Comparison of ENCODE assay signal across 1 cellular context in the genomic region with DNA sequence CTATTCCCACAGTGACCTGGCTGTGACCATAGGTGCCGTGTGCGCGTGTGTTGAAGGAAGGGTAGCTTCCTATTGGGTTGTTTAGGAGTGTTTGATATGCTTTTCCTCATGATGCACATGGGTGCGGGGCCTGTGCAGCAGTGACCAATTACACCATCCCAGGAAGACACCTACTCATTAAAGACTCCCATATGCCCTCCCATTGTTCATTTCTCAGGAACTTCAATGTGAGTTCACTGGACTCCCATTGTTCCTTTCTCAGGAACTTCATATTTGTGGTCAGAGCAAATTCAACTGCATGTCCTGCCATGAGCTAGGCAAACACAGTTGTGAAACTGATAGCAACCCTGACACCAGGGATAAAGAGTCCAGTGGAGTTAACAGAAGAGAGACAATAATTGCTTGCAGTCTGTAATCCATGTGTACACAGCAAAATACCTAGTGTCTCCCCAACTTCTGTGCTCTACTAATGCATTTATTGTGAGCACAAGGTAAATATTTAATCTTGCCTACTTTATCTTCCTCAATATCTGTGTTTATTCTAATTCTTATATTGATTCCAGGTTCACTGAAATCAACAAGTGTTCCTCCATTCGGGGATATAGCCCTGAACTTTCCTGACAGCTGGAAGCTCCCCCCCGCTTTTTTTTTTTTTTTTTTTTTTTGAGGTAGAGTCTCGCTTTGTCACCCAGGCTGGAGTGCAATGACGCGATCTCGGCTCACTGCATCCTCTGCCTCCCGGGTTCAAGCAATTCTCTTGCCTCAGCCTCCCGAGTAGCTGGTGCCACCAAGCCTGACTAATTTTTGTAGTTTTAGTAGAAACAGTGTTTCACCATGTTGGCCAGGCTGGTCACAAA.
TF ChIP-seq lines count a peak whose summit lies in the region.

No MANE protein-coding gene starts in this region.

TF ChIP-seq in HepG2, 621 proteins besides CTCF, POLR2A, EP300 and RAD21 (continued from another document and continues in another):
- TF ChIP-seq ASH2L (IDR thresholded peaks at IDR 0.05; ENCODE audit: insufficient read length, low read depth, low read length) (no peak), KIAA2018 (CRISPR knock-in tag; IDR thresholded peaks at IDR 0.05; ENCODE audit: borderline replicate concordance) (no peak), ZNF383 (CRISPR knock-in tag; IDR thresholded peaks at IDR 0.05; ENCODE audit: borderline replicate concordance) (peak; percentile 50; the same call in 1 of the 2 replicates), PRDM15 (CRISPR knock-in tag; IDR thresholded peaks at IDR 0.05) (no peak), MYPOP (CRISPR knock-in tag; IDR thresholded peaks at IDR 0.05) (peak; percentile 90; the same call in 1 of the 2 replicates), ZNF652 (CRISPR knock-in tag; IDR thresholded peaks at IDR 0.05; ENCODE audit: borderline replicate concordance, low read depth) (peak; percentile 60; the same call in 1 of the 2 replicates), ZNF879 (CRISPR knock-in tag; IDR thresholded peaks at IDR 0.05) (0 out of 2 replicates have a peak, but pooled peaks have one; percentile 30), AKAP8 (CRISPR knock-in tag; IDR thresholded peaks at IDR 0.05) (peak; percentile 83), CHD2 (IDR thresholded peaks at IDR 0.05; ENCODE audit: low read depth, low read length) (no peak), BRD4 (CRISPR knock-in tag; IDR thresholded peaks at IDR 0.05) (no peak), THAP7 (CRISPR knock-in tag; IDR thresholded peaks at IDR 0.05) (no peak), FOXJ3 (CRISPR knock-in tag; IDR thresholded peaks at IDR 0.05; ENCODE audit: borderline replicate concordance) (peak; percentile 97), PLSCR1 (CRISPR knock-in tag; IDR thresholded peaks at IDR 0.05; ENCODE audit: borderline replicate concordance) (no peak), ZNF607 (CRISPR knock-in tag; IDR thresholded peaks at IDR 0.05; ENCODE audit: borderline replicate concordance) (no peak), TARDBP (CRISPR knock-in tag; IDR thresholded peaks at IDR 0.05) (peak; percentile 96), KLF13 (CRISPR knock-in tag; IDR thresholded peaks at IDR 0.05) (no peak), ATF7 (IDR thresholded peaks at IDR 0.05) (peak; percentile 11; the same call in 1 of the 2 replicates), ATF7 (CRISPR knock-in tag; IDR thresholded peaks at IDR 0.05) (no peak; the same call in 1 of the 2 replicates), XBP1 (CRISPR knock-in tag; IDR thresholded peaks at IDR 0.05) (no peak), ZFY (CRISPR knock-in tag; IDR thresholded peaks at IDR 0.05) (no peak), POLR2AphosphoS5 (IDR thresholded peaks at IDR 0.05; ENCODE audit: low read depth, low read length) (no peak), SATB2 (CRISPR knock-in tag; IDR thresholded peaks at IDR 0.05) (no peak), NAIF1 (CRISPR knock-in tag; IDR thresholded peaks at IDR 0.05; ENCODE audit: borderline replicate concordance) (peak; percentile 63; the same call in 1 of the 2 replicates), PRDM4 (CRISPR knock-in tag; IDR thresholded peaks at IDR 0.05; ENCODE audit: borderline replicate concordance) (no peak), SRY (CRISPR knock-in tag; IDR thresholded peaks at IDR 0.05) (no peak), TAF15 (IDR thresholded peaks at IDR 0.05; ENCODE audit: low read depth, low read length, poor library complexity, severe bottlenecking) (no peak), FLYWCH1 (CRISPR knock-in tag; IDR thresholded peaks at IDR 0.05) (no peak), PCBP2 (optimal IDR thresholded peaks at IDR 0.05; ENCODE audit: low read depth, low read length, poor library complexity, severe bottlenecking) (no peak), FOXA1 (IDR thresholded peaks at IDR 0.05) (peak; percentile 96), FOXA1 (CRISPR knock-in tag; IDR thresholded peaks at IDR 0.05) (peak; percentile 98), NFATC3 (CRISPR knock-in tag; IDR thresholded peaks at IDR 0.05) (no peak), CHD4 (IDR thresholded peaks at IDR 0.05; ENCODE audit: borderline replicate concordance, low read length) (no peak; the same call in 1 of the 2 replicates), ZNF382 (CRISPR knock-in tag; IDR thresholded peaks at IDR 0.05; ENCODE audit: borderline replicate concordance) (no peak), ZNF33B (CRISPR knock-in tag; IDR thresholded peaks at IDR 0.05) (no peak), TRIM22 (IDR thresholded peaks at IDR 0.05) (no peak), ZMAT5 (CRISPR knock-in tag; IDR thresholded peaks at IDR 0.05; ENCODE audit: borderline replicate concordance, low read depth) (no peak), PRPF4 (IDR thresholded peaks at IDR 0.05; ENCODE audit: low read depth, low read length, poor library complexity, severe bottlenecking) (no peak), PRMT3 (CRISPR knock-in tag; IDR thresholded peaks at IDR 0.05; ENCODE audit: borderline replicate concordance, low read depth) (peak; percentile 35; the same call in 1 of the 2 replicates)
